1 cellular context compared by ENCODE assay signal in the genomic region with DNA sequence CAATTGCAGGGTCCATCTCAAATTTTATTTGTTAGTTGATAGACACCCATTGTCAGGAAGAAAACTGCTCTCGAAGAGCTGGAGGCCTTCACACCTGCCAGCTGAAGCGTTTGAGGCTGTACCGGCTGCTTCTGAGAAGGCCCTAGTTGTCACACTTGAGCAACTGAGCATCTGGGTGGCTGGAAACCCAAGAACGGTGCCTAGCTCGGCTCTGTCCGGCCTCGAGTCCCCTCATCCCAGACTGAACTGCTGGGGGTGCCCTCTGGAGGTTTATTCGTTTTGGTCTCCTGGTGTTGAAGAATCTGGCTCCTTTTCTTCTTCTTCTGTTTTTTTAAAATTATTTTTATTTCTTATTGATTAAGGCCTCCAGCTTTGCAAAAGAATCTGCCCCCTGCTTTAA.
TF ChIP-seq lines count a peak whose summit lies in the region.

No MANE protein-coding gene starts in this region.

TF ChIP-seq in HepG2, 621 proteins besides CTCF, POLR2A, EP300 and RAD21:
- TF ChIP-seq RNF2 (conservative IDR thresholded peaks at IDR 0.05; ENCODE audit: low read depth) (peak; percentile 53; the same call in 1 of the 2 replicates), DNMT3B (CRISPR knock-in tag; conservative IDR thresholded peaks at IDR 0.05) (no peak), DR1 (CRISPR knock-in tag; IDR thresholded peaks at IDR 0.05) (no peak), PAF1 (CRISPR knock-in tag; IDR thresholded peaks at IDR 0.05) (no peak), IKZF4 (CRISPR knock-in tag; IDR thresholded peaks at IDR 0.05; ENCODE audit: borderline replicate concordance, low read depth, not compliant biosample characterization) (no peak), ZFP36 (IDR thresholded peaks at IDR 0.05; ENCODE audit: borderline replicate concordance, low read depth, low read length, partially characterized antibody) (peak; percentile 72), ZNF101 (CRISPR knock-in tag; IDR thresholded peaks at IDR 0.05; ENCODE audit: borderline replicate concordance, low read depth) (no peak), ZBTB3 (CRISPR knock-in tag; IDR thresholded peaks at IDR 0.05; ENCODE audit: borderline replicate concordance, low read depth) (no peak), MIER3 (CRISPR knock-in tag; IDR thresholded peaks at IDR 0.05; ENCODE audit: borderline replicate concordance) (no peak), TGIF2 (CRISPR knock-in tag; IDR thresholded peaks at IDR 0.05) (no peak), ZNF747 (CRISPR knock-in tag; IDR thresholded peaks at IDR 0.05; ENCODE audit: borderline replicate concordance) (no peak), IRX3 (CRISPR knock-in tag; IDR thresholded peaks at IDR 0.05; ENCODE audit: borderline replicate concordance, low read depth) (no peak)
- TF ChIP-seq, protein P1, sequence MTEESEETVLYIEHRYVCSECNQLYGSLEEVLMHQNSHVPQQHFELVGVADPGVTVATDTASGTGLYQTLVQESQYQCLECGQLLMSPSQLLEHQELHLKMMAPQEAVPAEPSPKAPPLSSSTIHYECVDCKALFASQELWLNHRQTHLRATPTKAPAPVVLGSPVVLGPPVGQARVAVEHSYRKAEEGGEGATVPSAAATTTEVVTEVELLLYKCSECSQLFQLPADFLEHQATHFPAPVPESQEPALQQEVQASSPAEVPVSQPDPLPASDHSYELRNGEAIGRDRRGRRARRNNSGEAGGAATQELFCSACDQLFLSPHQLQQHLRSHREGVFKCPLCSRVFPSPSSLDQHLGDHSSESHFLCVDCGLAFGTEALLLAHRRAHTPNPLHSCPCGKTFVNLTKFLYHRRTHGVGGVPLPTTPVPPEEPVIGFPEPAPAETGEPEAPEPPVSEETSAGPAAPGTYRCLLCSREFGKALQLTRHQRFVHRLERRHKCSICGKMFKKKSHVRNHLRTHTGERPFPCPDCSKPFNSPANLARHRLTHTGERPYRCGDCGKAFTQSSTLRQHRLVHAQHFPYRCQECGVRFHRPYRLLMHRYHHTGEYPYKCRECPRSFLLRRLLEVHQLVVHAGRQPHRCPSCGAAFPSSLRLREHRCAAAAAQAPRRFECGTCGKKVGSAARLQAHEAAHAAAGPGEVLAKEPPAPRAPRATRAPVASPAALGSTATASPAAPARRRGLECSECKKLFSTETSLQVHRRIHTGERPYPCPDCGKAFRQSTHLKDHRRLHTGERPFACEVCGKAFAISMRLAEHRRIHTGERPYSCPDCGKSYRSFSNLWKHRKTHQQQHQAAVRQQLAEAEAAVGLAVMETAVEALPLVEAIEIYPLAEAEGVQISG (CRISPR knock-in tag; IDR thresholded peaks at IDR 0.05), result no peak
- TF ChIP-seq, protein P2, sequence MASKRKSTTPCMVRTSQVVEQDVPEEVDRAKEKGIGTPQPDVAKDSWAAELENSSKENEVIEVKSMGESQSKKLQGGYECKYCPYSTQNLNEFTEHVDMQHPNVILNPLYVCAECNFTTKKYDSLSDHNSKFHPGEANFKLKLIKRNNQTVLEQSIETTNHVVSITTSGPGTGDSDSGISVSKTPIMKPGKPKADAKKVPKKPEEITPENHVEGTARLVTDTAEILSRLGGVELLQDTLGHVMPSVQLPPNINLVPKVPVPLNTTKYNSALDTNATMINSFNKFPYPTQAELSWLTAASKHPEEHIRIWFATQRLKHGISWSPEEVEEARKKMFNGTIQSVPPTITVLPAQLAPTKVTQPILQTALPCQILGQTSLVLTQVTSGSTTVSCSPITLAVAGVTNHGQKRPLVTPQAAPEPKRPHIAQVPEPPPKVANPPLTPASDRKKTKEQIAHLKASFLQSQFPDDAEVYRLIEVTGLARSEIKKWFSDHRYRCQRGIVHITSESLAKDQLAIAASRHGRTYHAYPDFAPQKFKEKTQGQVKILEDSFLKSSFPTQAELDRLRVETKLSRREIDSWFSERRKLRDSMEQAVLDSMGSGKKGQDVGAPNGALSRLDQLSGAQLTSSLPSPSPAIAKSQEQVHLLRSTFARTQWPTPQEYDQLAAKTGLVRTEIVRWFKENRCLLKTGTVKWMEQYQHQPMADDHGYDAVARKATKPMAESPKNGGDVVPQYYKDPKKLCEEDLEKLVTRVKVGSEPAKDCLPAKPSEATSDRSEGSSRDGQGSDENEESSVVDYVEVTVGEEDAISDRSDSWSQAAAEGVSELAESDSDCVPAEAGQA (IDR thresholded peaks at IDR 0.05; ENCODE audit: low read depth), result no peak
- TF ChIP-seq, protein P2 (CRISPR knock-in tag; IDR thresholded peaks at IDR 0.05; ENCODE audit: borderline replicate concordance), result no peak
- TF ChIP-seq, protein P3, sequence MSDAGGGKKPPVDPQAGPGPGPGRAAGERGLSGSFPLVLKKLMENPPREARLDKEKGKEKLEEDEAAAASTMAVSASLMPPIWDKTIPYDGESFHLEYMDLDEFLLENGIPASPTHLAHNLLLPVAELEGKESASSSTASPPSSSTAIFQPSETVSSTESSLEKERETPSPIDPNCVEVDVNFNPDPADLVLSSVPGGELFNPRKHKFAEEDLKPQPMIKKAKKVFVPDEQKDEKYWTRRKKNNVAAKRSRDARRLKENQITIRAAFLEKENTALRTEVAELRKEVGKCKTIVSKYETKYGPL (CRISPR knock-in tag; IDR thresholded peaks at IDR 0.05), result no peak
